In genomic region chr11:46242961-46243795, GRCh38 we compare ENCODE assay signal across 8 cellular contexts. TPM values are rescaled to one million over a fixed set of nuclear protein-coding genes. Genes with fewer than 3 reads are reported as not detected.
DNase-seq lines count a peak whose midpoint lies in the region; ATAC-seq, FAIRE-seq and TF ChIP-seq lines count a peak whose summit lies in the region.

No MANE protein-coding gene starts in this region.

- H3K27me3 Mint-ChIP-seq in WTC11 (ENCODE audit: low read depth) (peaks cover 11% of the 10 kb centered on the region), immature natural killer cell (ENCODE audit: low read depth in 3 of 3) (peaks cover 4 to 11% (median 10%) of the 10 kb centered on the region in 3 donors)

- no peaks in the 10 kb centered on the region for H3K9me3 Mint-ChIP-seq in WTC11
- H3K9me3 Mint-ChIP-seq in immature natural killer cell = no peaks in the 10 kb centered on the region

- no peak for TF ChIP-seq CTCF in WTC11 (IDR thresholded peaks at IDR 0.05)
- no peak for TF ChIP-seq CTCF in bronchial epithelial cell (IDR thresholded peaks at IDR 0.05; ENCODE audit: insufficient read depth, low read length, severe bottlenecking)

- H3K4me3 Mint-ChIP-seq in WTC11 (peak overlapping the region; percentile 87), immature natural killer cell (peak overlapping the region; percentile 81 to 90 (median 86))

- ATAC-seq in GM18867 (IDR thresholded peaks at IDR 0.05; ENCODE audit: unreplicated experiment) (peak; percentile 71), HG03139 (IDR thresholded peaks at IDR 0.05; ENCODE audit: unreplicated experiment) (peak; percentile 64), WTC11 (peak; percentile 48)

- peak overlapping the region; percentile 81 for H3K27ac ChIP-seq in ACC112 (ENCODE audit: low read depth, low read length)
- H3K27ac ChIP-seq in small intestine (ENCODE audit: low read depth in 1 of 2, low read length in 1 of 2) = peak overlapping the region; percentile 56 to 92

- H3K4me1 Mint-ChIP-seq in WTC11 (peaks cover 30% of the 10 kb centered on the region), immature natural killer cell (peaks cover 24 to 27% of the 10 kb centered on the region in 2 donors)

- H3K4me3 ChIP-seq in ACC112 (ENCODE audit: low read depth, low read length) (peak overlapping the region; percentile 77), bronchial epithelial cell (ENCODE audit: low read depth, low read length) (peak overlapping the region; percentile 45), small intestine (ENCODE audit: low read depth in 1 of 2, low read length in 2 of 2) (peak overlapping the region; percentile 4 to 43)

- H3K9me3 ChIP-seq in small intestine (ENCODE audit: control insufficient read depth, low read depth) = no peaks in the 10 kb centered on the region

- H3K27me3 ChIP-seq in ACC112 (ENCODE audit: insufficient read depth, low read length) (no peaks in the 10 kb centered on the region), bronchial epithelial cell (ENCODE audit: control insufficient read depth, insufficient read depth, low read length) (no peaks in the 10 kb centered on the region), small intestine (ENCODE audit: control insufficient read depth in 2 of 2, insufficient read depth in 2 of 2, low read length in 2 of 2) (peaks cover 0 to 2% of the 10 kb centered on the region in 2 donors)

- CTCF ChIA-PET in WTC11 (lab: Charles Lee) = interaction anchor here (0.5 to 3.6 kb wide), 27 partner anchors 12 to 286 kb away, joined by 3 to 61 read pairs (median 5); partner anchors contain the start of genes CHRM4, CREB3L1 and DGKZ

- no peaks in the 10 kb centered on the region for H3K36me3 Mint-ChIP-seq in WTC11
- no peaks in the 10 kb centered on the region for H3K36me3 Mint-ChIP-seq in immature natural killer cell

- POLR2A ChIA-PET in WTC11 (lab: Charles Lee) = interaction anchor here (0.5 to 3.3 kb wide), 35 partner anchors 9 to 325 kb away, joined by 3 to 86 read pairs (median 4); partner anchors contain the start of genes CREB3L1 and PHF21A

- peaks cover 4% of the 10 kb centered on the region for H3K79me2 ChIP-seq in ACC112 (ENCODE audit: control insufficient read depth, insufficient read depth, low read length, unreplicated experiment)

- H2AFZ ChIP-seq in ACC112 (ENCODE audit: low read length, unreplicated experiment) = peak overlapping the region; percentile 15

- H3K27ac Mint-ChIP-seq in WTC11 (peak overlapping the region; percentile 95), immature natural killer cell (peak overlapping the region in 1 of 6 donors; percentile 69)

- 0 to 1% (median 1%) methylated on average over 46 of the region's 46 CpGs for WGBS in small intestine, 3 donors

- H3K36me3 ChIP-seq in ACC112 (ENCODE audit: insufficient read depth, low read length) (no peaks in the 10 kb centered on the region), bronchial epithelial cell (ENCODE audit: control insufficient read depth, insufficient read depth, low read length) (no peaks in the 10 kb centered on the region), small intestine (ENCODE audit: control insufficient read depth in 2 of 2, insufficient read depth in 2 of 2, low read length in 2 of 2) (no peaks in the 10 kb centered on the region)

- FAIRE-seq in bronchial epithelial cell (lab: Jason Lieb, UNC) (no peak), small intestine (lab: Jason Lieb, UNC) (no peak)

- peaks cover 35% of the 10 kb centered on the region for H3K4me1 ChIP-seq in ACC112 (ENCODE audit: control insufficient read depth, insufficient read depth, low read length, unreplicated experiment)
- peaks cover 2 to 3% of the 10 kb centered on the region in 2 donors for H3K4me1 ChIP-seq in small intestine (ENCODE audit: control insufficient read depth in 2 of 2, insufficient read depth in 1 of 2, low read depth in 1 of 2, low read length in 1 of 2)

- DNase-seq in NCI-H2196 (lab: John Stamatoyannopoulos, UW; ENCODE audit: unreplicated experiment) = peak; percentile 91
- peak; percentile 97 for DNase-seq in WTC11 (ENCODE audit: low spot score)
- peak; percentile 87 for DNase-seq in bronchial epithelial cell (ENCODE audit: low read depth)
- peak; percentile 80 to 85 (median 83) for DNase-seq in immature natural killer cell
- DNase-seq in small intestine = peak; percentile 93

TF ChIP-seq in WTC11, 78 proteins besides CTCF, POLR2A, EP300 and RAD21 (continues in another document):
- TF ChIP-seq, protein P1, sequence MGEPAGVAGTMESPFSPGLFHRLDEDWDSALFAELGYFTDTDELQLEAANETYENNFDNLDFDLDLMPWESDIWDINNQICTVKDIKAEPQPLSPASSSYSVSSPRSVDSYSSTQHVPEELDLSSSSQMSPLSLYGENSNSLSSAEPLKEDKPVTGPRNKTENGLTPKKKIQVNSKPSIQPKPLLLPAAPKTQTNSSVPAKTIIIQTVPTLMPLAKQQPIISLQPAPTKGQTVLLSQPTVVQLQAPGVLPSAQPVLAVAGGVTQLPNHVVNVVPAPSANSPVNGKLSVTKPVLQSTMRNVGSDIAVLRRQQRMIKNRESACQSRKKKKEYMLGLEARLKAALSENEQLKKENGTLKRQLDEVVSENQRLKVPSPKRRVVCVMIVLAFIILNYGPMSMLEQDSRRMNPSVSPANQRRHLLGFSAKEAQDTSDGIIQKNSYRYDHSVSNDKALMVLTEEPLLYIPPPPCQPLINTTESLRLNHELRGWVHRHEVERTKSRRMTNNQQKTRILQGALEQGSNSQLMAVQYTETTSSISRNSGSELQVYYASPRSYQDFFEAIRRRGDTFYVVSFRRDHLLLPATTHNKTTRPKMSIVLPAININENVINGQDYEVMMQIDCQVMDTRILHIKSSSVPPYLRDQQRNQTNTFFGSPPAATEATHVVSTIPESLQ (CRISPR knock-in tag; IDR thresholded peaks at IDR 0.05) = no peak
- TF ChIP-seq, protein P2, sequence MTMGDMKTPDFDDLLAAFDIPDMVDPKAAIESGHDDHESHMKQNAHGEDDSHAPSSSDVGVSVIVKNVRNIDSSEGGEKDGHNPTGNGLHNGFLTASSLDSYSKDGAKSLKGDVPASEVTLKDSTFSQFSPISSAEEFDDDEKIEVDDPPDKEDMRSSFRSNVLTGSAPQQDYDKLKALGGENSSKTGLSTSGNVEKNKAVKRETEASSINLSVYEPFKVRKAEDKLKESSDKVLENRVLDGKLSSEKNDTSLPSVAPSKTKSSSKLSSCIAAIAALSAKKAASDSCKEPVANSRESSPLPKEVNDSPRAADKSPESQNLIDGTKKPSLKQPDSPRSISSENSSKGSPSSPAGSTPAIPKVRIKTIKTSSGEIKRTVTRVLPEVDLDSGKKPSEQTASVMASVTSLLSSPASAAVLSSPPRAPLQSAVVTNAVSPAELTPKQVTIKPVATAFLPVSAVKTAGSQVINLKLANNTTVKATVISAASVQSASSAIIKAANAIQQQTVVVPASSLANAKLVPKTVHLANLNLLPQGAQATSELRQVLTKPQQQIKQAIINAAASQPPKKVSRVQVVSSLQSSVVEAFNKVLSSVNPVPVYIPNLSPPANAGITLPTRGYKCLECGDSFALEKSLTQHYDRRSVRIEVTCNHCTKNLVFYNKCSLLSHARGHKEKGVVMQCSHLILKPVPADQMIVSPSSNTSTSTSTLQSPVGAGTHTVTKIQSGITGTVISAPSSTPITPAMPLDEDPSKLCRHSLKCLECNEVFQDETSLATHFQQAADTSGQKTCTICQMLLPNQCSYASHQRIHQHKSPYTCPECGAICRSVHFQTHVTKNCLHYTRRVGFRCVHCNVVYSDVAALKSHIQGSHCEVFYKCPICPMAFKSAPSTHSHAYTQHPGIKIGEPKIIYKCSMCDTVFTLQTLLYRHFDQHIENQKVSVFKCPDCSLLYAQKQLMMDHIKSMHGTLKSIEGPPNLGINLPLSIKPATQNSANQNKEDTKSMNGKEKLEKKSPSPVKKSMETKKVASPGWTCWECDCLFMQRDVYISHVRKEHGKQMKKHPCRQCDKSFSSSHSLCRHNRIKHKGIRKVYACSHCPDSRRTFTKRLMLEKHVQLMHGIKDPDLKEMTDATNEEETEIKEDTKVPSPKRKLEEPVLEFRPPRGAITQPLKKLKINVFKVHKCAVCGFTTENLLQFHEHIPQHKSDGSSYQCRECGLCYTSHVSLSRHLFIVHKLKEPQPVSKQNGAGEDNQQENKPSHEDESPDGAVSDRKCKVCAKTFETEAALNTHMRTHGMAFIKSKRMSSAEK (CRISPR knock-in tag; IDR thresholded peaks at IDR 0.05; ENCODE audit: borderline replicate concordance) = no peak
- TF ChIP-seq ZNF423 (CRISPR knock-in tag; IDR thresholded peaks at IDR 0.05) = no peak
- TF ChIP-seq GTF2I (CRISPR knock-in tag; conservative IDR thresholded peaks at IDR 0.05) = no peak
- no peak for TF ChIP-seq CREM (CRISPR knock-in tag; IDR thresholded peaks at IDR 0.05)
- no peak for TF ChIP-seq MXD4 (CRISPR knock-in tag; IDR thresholded peaks at IDR 0.05; ENCODE audit: borderline replicate concordance)
- TF ChIP-seq ELF4 (CRISPR knock-in tag; IDR thresholded peaks at IDR 0.05; ENCODE audit: low read depth) = no peak
- TF ChIP-seq NFYB (CRISPR knock-in tag; conservative IDR thresholded peaks at IDR 0.05; ENCODE audit: low read depth) = no peak
- no peak for TF ChIP-seq ZNF138 (CRISPR knock-in tag; conservative IDR thresholded peaks at IDR 0.05)
- TF ChIP-seq IRF1 (CRISPR knock-in tag; IDR thresholded peaks at IDR 0.05) = no peak
- no peak for TF ChIP-seq ZNF121 (CRISPR knock-in tag; IDR thresholded peaks at IDR 0.05)
- no peak for TF ChIP-seq PRRX2 (CRISPR knock-in tag; IDR thresholded peaks at IDR 0.05)
- TF ChIP-seq ATF3 (CRISPR knock-in tag; conservative IDR thresholded peaks at IDR 0.05) = peak; percentile 72

RNA-seq across cellular contexts. Expression of gene CREB3L1, which starts 34.3 kb away (rescaled TPM):
- 10.9 to 12.6 TPM (median 11.4 TPM) in 3 replicates for total RNA-seq in WTC11 (2021)
- total RNA-seq in bronchial epithelial cell = 0.13 and 0.53 TPM in 2 replicates
- not detected for polyA plus RNA-seq in immature natural killer cell
- 10 to 100 TPM; 14.3 to 36.9 (median 15.7) TPM for polyA plus RNA-seq in small intestine

Comparison
In these comparisons a context has a peak if more than half of its experiments do, and no peak if none do; other contexts are left out.
1. Peak in every context shown above with its lines: DNase-seq, ATAC-seq, H3K4me3 ChIP-seq and H3K27ac ChIP-seq.
2. H3K4me3 ChIP-seq: peak in every context shown above with its lines; median percentile 77 in ACC112; 45 in bronchial epithelial cell; 24 in small intestine.